3 cellular contexts compared by ENCODE assay signal in the genomic region with DNA sequence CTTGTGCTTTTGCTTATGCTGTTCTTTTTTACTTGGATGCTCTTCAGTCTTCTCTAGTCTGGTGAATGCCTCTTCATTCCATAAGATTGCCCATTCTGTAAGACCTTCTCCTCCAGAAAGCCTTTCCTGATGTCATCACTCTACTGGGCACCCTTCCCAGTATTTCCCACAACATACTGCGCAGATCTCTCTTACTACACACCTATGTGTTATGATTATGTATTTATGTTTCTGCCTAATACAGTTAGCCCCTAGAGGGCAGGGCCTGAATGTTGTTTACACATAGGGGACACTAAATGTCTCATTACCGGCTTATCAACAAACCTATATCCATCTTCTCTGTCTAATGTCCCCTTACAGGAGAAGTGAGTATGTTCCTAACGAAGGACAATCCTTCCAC.
TF ChIP-seq lines count a peak whose summit lies in the region.

No MANE protein-coding gene starts in this region.

TF ChIP-seq in GM12891, 5 proteins besides CTCF, POLR2A, EP300 and RAD21:
- no peak for TF ChIP-seq TAF1 (IDR thresholded peaks at IDR 0.05; ENCODE audit: low read depth, low read length)
- TF ChIP-seq PAX5 (IDR thresholded peaks at IDR 0.05; ENCODE audit: insufficient read depth, low read length, severe bottlenecking), result no peak
- no peak for TF ChIP-seq POLR2AphosphoS5 (IDR thresholded peaks at IDR 0.05; ENCODE audit: low read depth, low read length)
- TF ChIP-seq SPI1 (IDR thresholded peaks at IDR 0.05; ENCODE audit: low read depth, low read length), result no peak
- TF ChIP-seq POU2F2 (IDR thresholded peaks at IDR 0.05; ENCODE audit: low read depth, low read length), result no peak
TF ChIP-seq in GM12891: peak in this region for 0.

TF ChIP-seq in endothelial cell of umbilical vein, 7 proteins besides CTCF, POLR2A, EP300 and RAD21:
- TF ChIP-seq GATA2 (IDR thresholded peaks at IDR 0.05; ENCODE audit: insufficient read depth, insufficient read length, low read depth, low read length), result no peak
- TF ChIP-seq FOS (IDR thresholded peaks at IDR 0.05; ENCODE audit: borderline replicate concordance, insufficient read depth, low read length), result no peak
- TF ChIP-seq EZH2 (IDR thresholded peaks at IDR 0.05; ENCODE audit: borderline replicate concordance, low read depth, low read length, severe bottlenecking), result no peak
- no peak for TF ChIP-seq MYC (IDR thresholded peaks at IDR 0.05; ENCODE audit: low read depth, low read length)
- TF ChIP-seq JUN (IDR thresholded peaks at IDR 0.05; ENCODE audit: borderline replicate concordance, insufficient read depth, insufficient read length, low read depth), result no peak
- no peak for TF ChIP-seq POLR2AphosphoS5 (IDR thresholded peaks at IDR 0.05; ENCODE audit: insufficient read depth, low read depth, low read length)
- TF ChIP-seq, protein P1, sequence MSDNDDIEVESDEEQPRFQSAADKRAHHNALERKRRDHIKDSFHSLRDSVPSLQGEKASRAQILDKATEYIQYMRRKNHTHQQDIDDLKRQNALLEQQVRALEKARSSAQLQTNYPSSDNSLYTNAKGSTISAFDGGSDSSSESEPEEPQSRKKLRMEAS (IDR thresholded peaks at IDR 0.05; ENCODE audit: insufficient read depth, insufficient read length), result no peak

TF ChIP-seq in GM23338, 12 proteins besides CTCF, POLR2A, EP300 and RAD21:
- TF ChIP-seq POLR2AphosphoS5 (IDR thresholded peaks at IDR 0.05; ENCODE audit: low read depth) (no peak), EZH2 (IDR thresholded peaks at IDR 0.05; ENCODE audit: low read depth, unreplicated experiment) (no peak), EZH2phosphoT487 (IDR thresholded peaks at IDR 0.05; ENCODE audit: unreplicated experiment) (no peak), REST (IDR thresholded peaks at IDR 0.05; ENCODE audit: unreplicated experiment) (no peak), STAT1 (IDR thresholded peaks at IDR 0.05; ENCODE audit: unreplicated experiment) (no peak), ZNF331 (CRISPR knock-in tag; IDR thresholded peaks at IDR 0.05; ENCODE audit: low read depth) (no peak), NANOG (IDR thresholded peaks at IDR 0.05; ENCODE audit: borderline replicate concordance) (no peak), ZNF462 (CRISPR knock-in tag; IDR thresholded peaks at IDR 0.05) (no peak), JUNB (IDR thresholded peaks at IDR 0.05; ENCODE audit: unreplicated experiment) (no peak), ETS1 (IDR thresholded peaks at IDR 0.05) (no peak), ZNF114 (CRISPR knock-in tag; IDR thresholded peaks at IDR 0.05) (no peak), CREB1 (CRISPR knock-in tag; IDR thresholded peaks at IDR 0.05; ENCODE audit: low read depth) (no peak)
